17 cellular contexts compared by ENCODE assay signal in genomic region chr5:52751137-52751536, GRCh38. TPM values are rescaled to one million over a fixed set of nuclear protein-coding genes. Genes with fewer than 3 reads are reported as not detected.
DNase-seq lines count a peak whose midpoint lies in the region; ATAC-seq, FAIRE-seq and TF ChIP-seq lines count a peak whose summit lies in the region.
"Had no signal": no experiment of that assay in that cellular context is flagged by ENCODE, and none has a peak within 500 bp of the region (broad histone marks: within the 10 kb centered on the region; RNA-seq: fewer than 3 reads in every experiment).

No MANE protein-coding gene starts in this region.

- no peaks in the 10 kb centered on the region for H3K4me1 ChIP-seq in liver (ENCODE audit: control insufficient read depth in 4 of 4, insufficient read depth in 4 of 4, low read length in 3 of 4)
- H3K4me1 ChIP-seq in HepG2 (ENCODE audit: insufficient read depth, low read length), result no peaks in the 10 kb centered on the region
- H3K4me1 ChIP-seq: A549, BLaER1 had no signal

- FAIRE-seq in HepG2 (lab: Jason Lieb, UNC), result no peak
- FAIRE-seq: A549 had no signal

- no peak for TF ChIP-seq EP300 in HepG2 (IDR thresholded peaks at IDR 0.05; ENCODE audit: low read depth in 2 of 2, low read length in 2 of 2)
- no peak for TF ChIP-seq EP300 in HepG2 (CRISPR knock-in tag; IDR thresholded peaks at IDR 0.05; ENCODE audit: borderline replicate concordance)

- no peak for TF ChIP-seq POLR2A in HepG2 (IDR thresholded peaks at IDR 0.05; ENCODE audit: insufficient read depth in 1 of 2, low read depth in 2 of 2, low read length in 2 of 2)

- ATAC-seq in HepG2, result no peak
- ATAC-seq: A549, GM23338 had no signal

- intact Hi-C loops in HepG2 (cut with micrococcal nuclease; ENCODE audit: unreplicated experiment), result no loop called here
- intact Hi-C loops in posterior vena cava (cut with DNase I), result no loop called here

- TF ChIP-seq RAD21 in liver (IDR thresholded peaks at IDR 0.05) (no peak), HepG2 (CRISPR knock-in tag; IDR thresholded peaks at IDR 0.05) (no peak)

- H3K27ac ChIP-seq in liver (ENCODE audit: low read depth in 1 of 2, low read length in 2 of 2) (no peak overlapping the region), HepG2 (ENCODE audit: extremely low read length, insufficient read depth, low read length) (no peak overlapping the region)
- H3K27ac ChIP-seq: 22Rv1, A549, BLaER1 had no signal

- no TSS peak for BruUV-seq in HepG2 (replicated peaks; lab: Mats Ljungman, UMichigan)

- in situ Hi-C loops in HepG2 (cut with HindIII; ENCODE audit: extremely low pct_ligation_motif_present, low pct_unique_long_range_greater_than_20kb), result no loop called here

- no peaks in the 10 kb centered on the region for H3K9me3 ChIP-seq in liver (ENCODE audit: control insufficient read depth in 4 of 4, low read length in 3 of 4)
- H3K9me3 ChIP-seq in HepG2 (ENCODE audit: low read length), result no peaks in the 10 kb centered on the region
- H3K9me3 ChIP-seq: A549, BLaER1 had no signal

- H3K36me3 ChIP-seq in liver (ENCODE audit: control insufficient read depth in 4 of 4, insufficient read depth in 3 of 4, low read depth in 1 of 4, low read length in 3 of 4) (no peaks in the 10 kb centered on the region), HepG2 (replicated peaks in 1 of 2; ENCODE audit: control insufficient read depth in 1 of 2, insufficient read depth in 2 of 2, low read length in 2 of 2) (no peaks in the 10 kb centered on the region)
- H3K36me3 ChIP-seq: BLaER1 had no signal

- CTCF ChIA-PET in HepG2 (lab: Yijun Ruan, JAX; ENCODE audit: low intra/inter-chr PET ratio, low total read pairs), result no interaction called here

- H3K27me3 ChIP-seq in liver (ENCODE audit: control insufficient read depth in 4 of 4, insufficient read depth in 4 of 4, low read length in 3 of 4) (no peaks in the 10 kb centered on the region), HepG2 (ENCODE audit: control insufficient read depth in 1 of 2, insufficient read depth in 2 of 2, low read length in 2 of 2) (no peaks in the 10 kb centered on the region; a peak in 1 of 5 replicates)
- H3K27me3 ChIP-seq: BLaER1 had no signal

- no peaks in the 10 kb centered on the region for H3K79me2 ChIP-seq in HepG2 (ENCODE audit: insufficient read depth, low read length)

- DNase-seq in HepG2 (ENCODE audit: low spot score) (no peak), choroid plexus epithelial cell (ENCODE audit: low read depth) (peak; percentile 41), fibroblast of villous mesenchyme (ENCODE audit: low read depth) (peak; percentile 17), AG08395 (ENCODE audit: low spot score) (no peak), ureter (ENCODE audit: low spot score) (no peak), posterior vena cava (ENCODE audit: low spot score) (no peak), NCI-H2227 (lab: John Stamatoyannopoulos, UW; ENCODE audit: unreplicated experiment) (no peak)
- DNase-seq: CD4-positive, alpha-beta memory T cell; DMS153; DMS79; GF-D8; H9 had no signal

- H3K4me3 ChIP-seq in liver (ENCODE audit: low read depth in 1 of 3, low read length in 3 of 3) (no peak overlapping the region), HepG2 (replicated peaks in 1 of 3; ENCODE audit: insufficient read depth in 1 of 3, low read depth in 2 of 3, low read length in 3 of 3) (no peak overlapping the region), choroid plexus epithelial cell (ENCODE audit: low read depth, low read length) (no peak overlapping the region), fibroblast of villous mesenchyme (ENCODE audit: low read depth, low read length) (no peak overlapping the region)
- H3K4me3 ChIP-seq: A549, BLaER1, GM23338 had no signal

- H4K20me1 ChIP-seq in HepG2 (ENCODE audit: insufficient read depth, low read length), result no peaks in the 10 kb centered on the region
- H4K20me1 ChIP-seq: BLaER1 had no signal

- no peak overlapping the region for H2AFZ ChIP-seq in HepG2 (ENCODE audit: low read length)

- no peak overlapping the region for H3K4me2 ChIP-seq in HepG2 (ENCODE audit: low read depth, low read length)
- H3K4me2 ChIP-seq: A549, BLaER1, GM23338 had no signal

- POLR2A ChIA-PET in HepG2 (lab: Yijun Ruan, JAX), result no interaction called here

- H3K9ac ChIP-seq in liver (ENCODE audit: low read depth in 1 of 2, low read length in 2 of 2) (no peak overlapping the region), HepG2 (ENCODE audit: insufficient read depth, low read depth, low read length) (no peak overlapping the region)
- H3K9ac ChIP-seq: BLaER1 had no signal

- no peak for TF ChIP-seq CTCF in liver (IDR thresholded peaks at IDR 0.05; ENCODE audit: low read depth, low read length, missing input control)
- no peak for TF ChIP-seq CTCF in HepG2 (CRISPR knock-in tag; IDR thresholded peaks at IDR 0.05)
- TF ChIP-seq CTCF in choroid plexus epithelial cell (conservative IDR thresholded peaks at IDR 0.05; ENCODE audit: low read depth, low read length), result no peak
- TF ChIP-seq CTCF in fibroblast of villous mesenchyme (IDR thresholded peaks at IDR 0.05; ENCODE audit: insufficient read depth, low read depth, low read length), result no peak

- WGBS in liver, result 98% methylated on average over 1 of the region's 1 CpG
- 5% methylated on average over 1 of the region's 1 CpG for WGBS in HepG2 (ENCODE audit: low lambda C conversion rate)

TF ChIP-seq in liver, 16 proteins besides CTCF, POLR2A, EP300 and RAD21 (continues in another document):
- TF ChIP-seq EGR1 (IDR thresholded peaks at IDR 0.05; ENCODE audit: low read depth in 2 of 2) (no peak), FOXA2 (IDR thresholded peaks at IDR 0.05) (peak; percentile 32), TAF1 (conservative IDR thresholded peaks at IDR 0.05) (no peak), HNF4A (conservative IDR thresholded peaks at IDR 0.05) (no peak), FOXA1 (IDR thresholded peaks at IDR 0.05) (peak; percentile 11)

RNA-seq across cellular contexts. Expression of gene ITGA1, which starts 36.6 kb away (rescaled TPM):
- 100 to 1,000 TPM in 1 of 2 donors, 10 to 100 TPM in 1; 47.0 to 187 TPM for total RNA-seq in liver
- 10 to 100 TPM; 24.2 to 50.1 TPM for polyA plus RNA-seq in liver
- total RNA-seq in HepG2 (2016; rRNA removed; fragmentation: Illumina TruSeq; extraction: Trizol), result 11.6 and 23.1 TPM in 2 replicates
- total RNA-seq in HepG2 (2016; cell fraction: cytosol; rRNA removed; fragmentation: Illumina TruSeq; extraction: Trizol; ENCODE audit: low read depth), result 3.4 and 5.7 TPM in 2 replicates
- 12.0 and 21.2 TPM in 2 replicates for total RNA-seq in HepG2 (2016; cell fraction: insoluble cytoplasmic fraction; rRNA removed; fragmentation: Illumina TruSeq; extraction: Trizol)
- 3.1 and 3.8 TPM in 2 replicates for total RNA-seq in HepG2 (2016; cell fraction: membrane; rRNA removed; fragmentation: Illumina TruSeq; extraction: Trizol)
- total RNA-seq in HepG2 (2016; cell fraction: nucleus; rRNA removed; fragmentation: Illumina TruSeq; extraction: Trizol), result 34.4 and 38.7 TPM in 2 replicates
- 28.6 and 35.6 TPM in 2 replicates for polyA plus RNA-seq in HepG2 (2011; rRNA removed)
- 8.2 and 21.3 TPM in 2 replicates for polyA plus RNA-seq in HepG2 (2011; cell fraction: cytosol; rRNA removed)
- polyA plus RNA-seq in HepG2 (2011; cell fraction: nucleus; rRNA removed), result 37.8 and 49.4 TPM in 2 replicates
- 22.3 and 27.3 TPM in 2 replicates for polyA plus RNA-seq in HepG2 (2012)
- polyA plus RNA-seq in HepG2 (2016; cell fraction: cytosol; fragmentation: Illumina TruSeq; extraction: Trizol; ENCODE audit: low read depth), result 0.44 and 0.49 TPM in 2 replicates
- polyA plus RNA-seq in HepG2 (2016; cell fraction: insoluble cytoplasmic fraction; fragmentation: Illumina TruSeq; extraction: Trizol; ENCODE audit: low read depth), result 3.9 and 4.0 TPM in 2 replicates
- 0.74 and 0.87 TPM in 2 replicates for polyA plus RNA-seq in HepG2 (2016; cell fraction: membrane; fragmentation: Illumina TruSeq; extraction: Trizol; ENCODE audit: low read depth)
- polyA plus RNA-seq in HepG2 (2016; cell fraction: nucleus; fragmentation: Illumina TruSeq; extraction: Trizol; ENCODE audit: insufficient read depth, low read depth), result 16.4 and 19.4 TPM in 2 replicates
- polyA minus RNA-seq in HepG2 (2011; rRNA and poly(A)+ RNA removed; ENCODE audit: low replicate concordance), result 58.0 and 60.0 TPM in 2 replicates
- polyA minus RNA-seq in HepG2 (2011; cell fraction: cytosol; rRNA and poly(A)+ RNA removed), result 32.8 and 74.9 TPM in 2 replicates
- polyA minus RNA-seq in HepG2 (2011; cell fraction: nucleus; rRNA and poly(A)+ RNA removed), result 121 and 200 TPM in 2 replicates
- 104 and 154 TPM in 2 replicates for total RNA-seq in fibroblast of villous mesenchyme
- 170 TPM for total RNA-seq in ureter
- 100 to 1,000 TPM; 134 to 213 TPM for total RNA-seq in posterior vena cava

RNA-seq across cellular contexts. Expression of gene PELO, which starts 36.6 kb away (rescaled TPM):
- total RNA-seq in liver, result 10 to 100 TPM; 10.1 to 21.9 TPM
- polyA plus RNA-seq in liver, result 10 to 100 TPM; 11.0 to 24.6 TPM
- total RNA-seq in HepG2 (2016; rRNA removed; fragmentation: Illumina TruSeq; extraction: Trizol), result 19.0 and 19.5 TPM in 2 replicates
- total RNA-seq in HepG2 (2016; cell fraction: cytosol; rRNA removed; fragmentation: Illumina TruSeq; extraction: Trizol; ENCODE audit: low read depth), result 3.8 and 4.6 TPM in 2 replicates
- total RNA-seq in HepG2 (2016; cell fraction: insoluble cytoplasmic fraction; rRNA removed; fragmentation: Illumina TruSeq; extraction: Trizol), result 18.5 and 21.4 TPM in 2 replicates
- total RNA-seq in HepG2 (2016; cell fraction: membrane; rRNA removed; fragmentation: Illumina TruSeq; extraction: Trizol), result 8.8 and 9.7 TPM in 2 replicates
- total RNA-seq in HepG2 (2016; cell fraction: nucleus; rRNA removed; fragmentation: Illumina TruSeq; extraction: Trizol), result 14.0 and 15.7 TPM in 2 replicates
- polyA plus RNA-seq in HepG2 (2011; rRNA removed), result 22.7 and 23.9 TPM in 2 replicates
- polyA plus RNA-seq in HepG2 (2011; cell fraction: cytosol; rRNA removed), result 17.8 and 20.4 TPM in 2 replicates
- polyA plus RNA-seq in HepG2 (2011; cell fraction: nucleus; rRNA removed), result 15.6 and 17.4 TPM in 2 replicates
- polyA plus RNA-seq in HepG2 (2012), result 15.8 and 20.8 TPM in 2 replicates
- polyA plus RNA-seq in HepG2 (2016; cell fraction: cytosol; fragmentation: Illumina TruSeq; extraction: Trizol; ENCODE audit: low read depth), result 3.3 TPM in 2 replicates
- polyA plus RNA-seq in HepG2 (2016; cell fraction: insoluble cytoplasmic fraction; fragmentation: Illumina TruSeq; extraction: Trizol; ENCODE audit: low read depth), result 19.1 and 19.8 TPM in 2 replicates
- polyA plus RNA-seq in HepG2 (2016; cell fraction: membrane; fragmentation: Illumina TruSeq; extraction: Trizol; ENCODE audit: low read depth), result 3.8 and 5.3 TPM in 2 replicates
- polyA plus RNA-seq in HepG2 (2016; cell fraction: nucleus; fragmentation: Illumina TruSeq; extraction: Trizol; ENCODE audit: insufficient read depth, low read depth), result 17.1 and 20.3 TPM in 2 replicates
- polyA minus RNA-seq in HepG2 (2011; rRNA and poly(A)+ RNA removed; ENCODE audit: low replicate concordance), result 30.8 and 31.8 TPM in 2 replicates
- polyA minus RNA-seq in HepG2 (2011; cell fraction: cytosol; rRNA and poly(A)+ RNA removed), result 14.2 and 15.1 TPM in 2 replicates
- polyA minus RNA-seq in HepG2 (2011; cell fraction: nucleus; rRNA and poly(A)+ RNA removed), result 40.3 and 47.0 TPM in 2 replicates
- total RNA-seq in fibroblast of villous mesenchyme, result 44.9 and 47.7 TPM in 2 replicates
- 44.7 TPM for total RNA-seq in ureter
- total RNA-seq in posterior vena cava, result 10 to 100 TPM; 49.4 to 61.8 TPM

Comparison
In these comparisons a context has a peak if more than half of its experiments do, and no peak if none do; other contexts are left out.
1. DNase-seq: peak in choroid plexus epithelial cell (single experiment) and fibroblast of villous mesenchyme (single experiment); none in HepG2 (single experiment), AG08395 (single experiment), ureter (single experiment), posterior vena cava (single experiment) and NCI-H2227 (single experiment).